ENCODE assay signal across 1 cellular context in genomic region chr17:63842540-63843386, GRCh38.
TF ChIP-seq lines count a peak whose summit lies in the region.

TSS of gene SMARCD2 (minus strand) at chr17:63842685. CDS start at chr17:63842674, 11 bp downstream.

TF ChIP-seq in HepG2, 621 proteins besides CTCF, POLR2A, EP300 and RAD21 (continued from another document and continues in another):
- peak; percentile 88 for TF ChIP-seq ZFP91 (CRISPR knock-in tag; IDR thresholded peaks at IDR 0.05; ENCODE audit: borderline replicate concordance)
- TF ChIP-seq ARID3A (IDR thresholded peaks at IDR 0.05; ENCODE audit: low read depth, low read length) = peak; percentile 100
- no peak for TF ChIP-seq NFIB (CRISPR knock-in tag; IDR thresholded peaks at IDR 0.05; ENCODE audit: borderline replicate concordance)
- TF ChIP-seq ZNF609 (CRISPR knock-in tag; IDR thresholded peaks at IDR 0.05; ENCODE audit: borderline replicate concordance) = no peak; the same call in 1 of the 2 replicates
- peak; percentile 64 for TF ChIP-seq ZNF281 (CRISPR knock-in tag; IDR thresholded peaks at IDR 0.05; ENCODE audit: borderline replicate concordance)
- peak; percentile 86 for TF ChIP-seq ZNF792 (CRISPR knock-in tag; IDR thresholded peaks at IDR 0.05)
- peak; percentile 94 for TF ChIP-seq ZBTB44 (CRISPR knock-in tag; IDR thresholded peaks at IDR 0.05)
- peak; percentile 97 for TF ChIP-seq SP4 (CRISPR knock-in tag; IDR thresholded peaks at IDR 0.05)
- TF ChIP-seq GMEB2 (CRISPR knock-in tag; IDR thresholded peaks at IDR 0.05; ENCODE audit: low read depth) = peak; percentile 75
- TF ChIP-seq ZNF749 (CRISPR knock-in tag; IDR thresholded peaks at IDR 0.05; ENCODE audit: borderline replicate concordance) = peak; percentile 92
- peak; percentile 95 for TF ChIP-seq ZNF142 (CRISPR knock-in tag; IDR thresholded peaks at IDR 0.05)
- no peak for TF ChIP-seq ZNF33A (CRISPR knock-in tag; IDR thresholded peaks at IDR 0.05; ENCODE audit: borderline replicate concordance)
- peak; percentile 26; the same call in 1 of the 2 replicates for TF ChIP-seq GLI4 (CRISPR knock-in tag; IDR thresholded peaks at IDR 0.05; ENCODE audit: borderline replicate concordance)
- TF ChIP-seq PBX2 (CRISPR knock-in tag; IDR thresholded peaks at IDR 0.05) = no peak
- no peak for TF ChIP-seq NCOA1 (CRISPR knock-in tag; IDR thresholded peaks at IDR 0.05)
- TF ChIP-seq ATF3 (CRISPR knock-in tag; IDR thresholded peaks at IDR 0.05) = peak; percentile 80
- TF ChIP-seq ZZZ3 (CRISPR knock-in tag; IDR thresholded peaks at IDR 0.05; ENCODE audit: borderline replicate concordance) = peak; percentile 18; the same call in 1 of the 2 replicates
